8 cellular contexts compared by ENCODE assay signal in genomic region chr2:226799211-226799975, GRCh38. TPM values are rescaled to one million over a fixed set of nuclear protein-coding genes. Genes with fewer than 3 reads are reported as not detected.
DNase-seq lines count a peak whose midpoint lies in the region; ATAC-seq and TF ChIP-seq lines count a peak whose summit lies in the region.

TSS of gene IRS1 (minus strand) at chr2:226799820. CDS start at chr2:226798738, 1,082 bp downstream.

- peaks cover 1% of the 10 kb centered on the region for H3K36me3 Mint-ChIP-seq in activated CD4-positive, alpha-beta T cell treated with anti-CD3 and anti-CD28 coated beads, Interleukin-2, amount 10 ng/mL, durations not matched to agents 24 days and 14 days (ENCODE audit: low read depth)

- peak within 1 kb of the TSS; percentile 78 for H3K27ac ChIP-seq in duodenal mucosa (ENCODE audit: low read depth, low read length)

- intact Hi-C loops in activated CD4-positive, alpha-beta T cell treated with anti-CD3 and anti-CD28 coated beads, Interleukin-2, amount 10 ng/mL, durations not matched to agents 24 days and 14 days (cut with micrococcal nuclease): loop anchor here (1.0 to 10.0 kb wide), 5 partner anchors 8 to 665 kb away; partner anchors contain the start of gene MFF
- intact Hi-C loops in lower leg skin (cut with DNase I; ENCODE audit: low total_unique reads): loop anchor here (10.0 kb wide), 1 partner anchor 585 kb away; no protein-coding TSS in a partner anchor

- H3K9ac ChIP-seq in duodenal mucosa (ENCODE audit: low read depth in 1 of 2, low read length in 2 of 2): peak within 1 kb of the TSS; percentile 75 to 77

- H3K4me3 ChIP-seq in duodenal mucosa (ENCODE audit: low read depth in 1 of 2, low read length in 2 of 2) (peak within 1 kb of the TSS; percentile 77 to 84), lower leg skin (ENCODE audit: low read depth, poor library complexity, severe bottlenecking) (peak within 1 kb of the TSS; percentile 61)

- DNase-seq in A172 (ENCODE audit: low spot score) (peak; percentile 57), NCI-H2196 (lab: John Stamatoyannopoulos, UW; ENCODE audit: unreplicated experiment) (peak; percentile 55), lower leg skin (ENCODE audit: low spot score in 2 of 2) (peak; percentile 54 to 93)
- peak; percentile 88 for DNase-seq in activated CD4-positive, alpha-beta T cell treated with anti-CD3 and anti-CD28 coated beads, Interleukin-2, amount 10 ng/mL, durations not matched to agents 24 days and 14 days
- peak; percentile 34 to 41 (median 38) for DNase-seq in stimulated activated CD4-positive, alpha-beta T cell treated with anti-CD3 and anti-CD28 coated beads, TNF-alpha, amount 100 ng/mL, for 4 hours (ENCODE audit: low read depth in 3 of 3)

- TF ChIP-seq POLR2A in GM18505 (IDR thresholded peaks at IDR 0.05; ENCODE audit: borderline replicate concordance, extremely low read depth, insufficient read depth, insufficient read length): no peak
- TF ChIP-seq POLR2A in lower leg skin (IDR thresholded peaks at IDR 0.05): no peak

- H3K4me3 Mint-ChIP-seq in activated CD4-positive, alpha-beta T cell treated with anti-CD3 and anti-CD28 coated beads, Interleukin-2, amount 10 ng/mL, durations not matched to agents 24 days and 14 days: peak within 1 kb of the TSS; percentile 81

- H3K9me3 ChIP-seq in duodenal mucosa (ENCODE audit: control insufficient read depth in 1 of 2, low read length in 2 of 2): no peaks in the 10 kb centered on the region

- no peak for TF ChIP-seq CTCF in lower leg skin (IDR thresholded peaks at IDR 0.05)

- WGBS in lower leg skin, 2 donors: 0 to 1% methylated on average over 40 to 52 of the region's 82 CpGs

- H3K9me3 Mint-ChIP-seq in activated CD4-positive, alpha-beta T cell treated with anti-CD3 and anti-CD28 coated beads, Interleukin-2, amount 10 ng/mL, durations not matched to agents 24 days and 14 days: no peaks in the 10 kb centered on the region

- ATAC-seq in GM18505 (IDR thresholded peaks at IDR 0.05; ENCODE audit: unreplicated experiment) (peak; percentile 37), HG02970 (IDR thresholded peaks at IDR 0.05; ENCODE audit: low FRiP score, unreplicated experiment) (peak; percentile 39)

- no peaks in the 10 kb centered on the region for H3K36me3 ChIP-seq in duodenal mucosa (ENCODE audit: control insufficient read depth in 1 of 2, insufficient read depth in 2 of 2, low read length in 2 of 2)

- peaks cover 10% of the 10 kb centered on the region for H3K27me3 Mint-ChIP-seq in activated CD4-positive, alpha-beta T cell treated with anti-CD3 and anti-CD28 coated beads, Interleukin-2, amount 10 ng/mL, durations not matched to agents 24 days and 14 days

- peaks cover 20 to 53% of the 10 kb centered on the region in 2 donors for H3K4me1 ChIP-seq in duodenal mucosa (ENCODE audit: control insufficient read depth in 1 of 2, insufficient read depth in 2 of 2, low read length in 2 of 2)

- H3K27me3 ChIP-seq in duodenal mucosa (ENCODE audit: control insufficient read depth in 1 of 2, insufficient read depth in 2 of 2, low read length in 2 of 2): no peaks in the 10 kb centered on the region

- H3K4me1 Mint-ChIP-seq in activated CD4-positive, alpha-beta T cell treated with anti-CD3 and anti-CD28 coated beads, Interleukin-2, amount 10 ng/mL, durations not matched to agents 24 days and 14 days: peaks cover 30% of the 10 kb centered on the region

- H3K27ac Mint-ChIP-seq in activated CD4-positive, alpha-beta T cell treated with anti-CD3 and anti-CD28 coated beads, Interleukin-2, amount 10 ng/mL, durations not matched to agents 24 days and 14 days: peak within 1 kb of the TSS; percentile 72

RNA-seq across cellular contexts. Expression of gene IRS1, which starts in this region (rescaled TPM):
- 6.6 and 7.0 TPM in 2 replicates for total RNA-seq in A172 (2014; rRNA removed; shearing (Covaris generic))
- 4.7 and 4.8 TPM in 2 replicates for total RNA-seq in activated CD4-positive, alpha-beta T cell treated with anti-CD3 and anti-CD28 coated beads, Interleukin-2, amount 10 ng/mL, durations not matched to agents 24 days and 14 days
- 10 to 100 TPM; 16.9 to 55.0 (median 25.4) TPM for total RNA-seq in lower leg skin

Comparison
In these comparisons a context has a peak if more than half of its experiments do, and no peak if none do; other contexts are left out.
1. Peak in every context shown above with its lines: DNase-seq, ATAC-seq, H3K4me3 ChIP-seq and H3K27ac ChIP-seq.
2. DNase-seq: peak in every context shown above with its lines; median percentile 88 in activated CD4-positive, alpha-beta T cell treated with anti-CD3 and anti-CD28 coated beads, Interleukin-2, amount 10 ng/mL, durations not matched to agents 24 days and 14 days; 74 in lower leg skin; 57 in A172; 55 in NCI-H2196; 38 in stimulated activated CD4-positive, alpha-beta T cell treated with anti-CD3 and anti-CD28 coated beads, TNF-alpha, amount 100 ng/mL, for 4 hours.